In genomic region chr4:2858451-2859217, GRCh38 we compare ENCODE assay signal across 1 cellular context.
TF ChIP-seq lines count a peak whose summit lies in the region.

No MANE protein-coding gene starts in this region.

TF ChIP-seq in K562, 482 proteins besides CTCF, POLR2A, EP300 and RAD21 (continued from another document):
- TF ChIP-seq CHD7 (IDR thresholded peaks at IDR 0.05; ENCODE audit: low read depth, low read length) (no peak), SMARCA4 (IDR thresholded peaks at IDR 0.05) (peak; percentile 70), BACH1 (tag; IDR thresholded peaks at IDR 0.05) (no peak), NFE2 (IDR thresholded peaks at IDR 0.05; ENCODE audit: low read depth) (0 out of 2 replicates have a peak, but pooled peaks have one; percentile 6), CTBP1 (IDR thresholded peaks at IDR 0.05; ENCODE audit: borderline replicate concordance) (peak; percentile 60; the same call in 1 of the 2 replicates), ZNF79 (CRISPR knock-in tag; IDR thresholded peaks at IDR 0.05; ENCODE audit: low read depth) (no peak), JUND (IDR thresholded peaks at IDR 0.05; ENCODE audit: borderline replicate concordance, low read depth, low read length) (peak; percentile 53; the same call in 1 of the 2 replicates), JUND (tag; IDR thresholded peaks at IDR 0.05; ENCODE audit: borderline replicate concordance, low read depth, low read length) (no peak; the same call in 2 of the 3 replicates), GTF2E2 (tag; IDR thresholded peaks at IDR 0.05) (no peak), BCL6 (CRISPR knock-in tag; IDR thresholded peaks at IDR 0.05) (no peak), LARP7 (IDR thresholded peaks at IDR 0.05) (no peak), FOXA1 (IDR thresholded peaks at IDR 0.05; ENCODE audit: borderline replicate concordance) (no peak), THRA (IDR thresholded peaks at IDR 0.05) (no peak)
